ENCODE assay signal across 17 cellular contexts in the genomic region with DNA sequence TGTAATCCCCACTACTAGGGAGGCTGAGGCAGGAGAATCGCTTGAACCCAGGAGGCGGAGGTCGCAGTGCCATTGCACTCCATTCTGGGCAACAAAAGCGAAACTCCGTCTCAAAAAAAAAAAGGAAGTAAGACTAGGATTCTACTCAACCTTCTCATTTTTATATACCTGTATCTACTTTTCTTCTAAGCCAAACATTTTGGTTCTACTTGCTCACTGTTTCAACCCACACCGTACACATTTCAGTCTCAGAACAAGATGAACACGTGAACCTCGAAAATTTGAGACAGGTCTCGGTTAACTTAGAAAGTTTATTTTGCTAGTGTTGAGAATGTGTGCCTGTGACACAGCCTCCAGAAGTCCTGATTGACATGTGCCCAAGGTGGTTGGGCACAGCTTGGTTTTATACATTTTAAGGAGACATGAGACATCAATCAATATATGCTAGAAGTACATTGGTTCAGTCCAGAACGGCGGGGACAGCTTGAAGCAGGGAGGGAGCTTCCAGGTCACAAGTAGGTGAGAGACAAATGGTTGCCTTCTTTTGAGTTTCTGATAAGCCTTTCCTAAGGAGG. TPM values are rescaled to one million over a fixed set of nuclear protein-coding genes. Genes with fewer than 3 reads are reported as not detected.
DNase-seq lines count a peak whose midpoint lies in the region; ATAC-seq, FAIRE-seq and TF ChIP-seq lines count a peak whose summit lies in the region.
"Had no signal": no experiment of that assay in that cellular context is flagged by ENCODE, and none has a peak within 500 bp of the region (broad histone marks: within the 10 kb centered on the region; RNA-seq: fewer than 3 reads in every experiment).

No MANE protein-coding gene starts in this region.

- H3K36me3 ChIP-seq in CD4-positive, alpha-beta memory T cell (ENCODE audit: insufficient read depth, low read length), result no peaks in the 10 kb centered on the region
- H3K36me3 ChIP-seq in body of pancreas (replicated peaks in 1 of 2; ENCODE audit: insufficient read depth in 1 of 2, low read depth in 2 of 2) (no peaks in the 10 kb centered on the region), trophoblast cell (ENCODE audit: control insufficient read depth in 1 of 2, insufficient read depth in 2 of 2, low read length in 2 of 2) (peaks cover 0 to 2% of the 10 kb centered on the region in 2 experiments)
- H3K36me3 ChIP-seq: prostate gland had no signal

- no peak overlapping the region for H3K9ac ChIP-seq in trophoblast cell (ENCODE audit: low read length)

- no peak for DNase-seq in CD4-positive, alpha-beta memory T cell
- DNase-seq in GM12891 (ENCODE audit: insufficient read length, low spot score) (no peak), body of pancreas (no peak), trophoblast cell (no peak), T-helper 1 cell (no peak)
- DNase-seq: activated CD4-positive, alpha-beta T cell treated with anti-CD3 and anti-CD28 coated beads, Interleukin-2, amount 50 U/mL, for 48 hours; activated naive CD4-positive, alpha-beta T cell treated with anti-CD3 and anti-CD28 coated beads, Interleukin-2, amount 50 U/mL, for 16 hours; cerebellar nuclear complex; GF-D8; GOT3; Karpas-422; NCI-H526 treated with DMSO at 0.1 percent for 48 hours; T1000 had no signal

- peak overlapping the region; percentile 96 for H3K4ac ChIP-seq in trophoblast cell (ENCODE audit: low read depth, low read length)

- H3K9me3 ChIP-seq in CD4-positive, alpha-beta memory T cell (ENCODE audit: control insufficient read depth in 1 of 2, low read length in 2 of 2), result no peaks in the 10 kb centered on the region
- H3K9me3 ChIP-seq in body of pancreas (no peaks in the 10 kb centered on the region), trophoblast cell (ENCODE audit: insufficient read depth, low read depth, low read length) (no peaks in the 10 kb centered on the region)
- H3K9me3 ChIP-seq: prostate gland had no signal

- peak overlapping the region in 6 of 7 donors; percentile 9 to 85 (median 65) for H3K27ac Mint-ChIP-seq in CD4-positive, alpha-beta memory T cell

- H2BK12ac ChIP-seq in trophoblast cell (ENCODE audit: low read length), result no peak overlapping the region

- no peak overlapping the region for H2AK5ac ChIP-seq in trophoblast cell (ENCODE audit: low read length)

- H3K4me2 ChIP-seq in trophoblast cell (ENCODE audit: low read length), result no peak overlapping the region

- no peak for TF ChIP-seq CTCF in body of pancreas (IDR thresholded peaks at IDR 0.05)

- POLR2A ChIA-PET in CD4-positive, alpha-beta memory T cell (lab: Charles Lee; ENCODE audit: partially characterized antibody), result interaction anchor here (1.1 to 1.2 kb wide), 2 partner anchors 12 to 31 kb away, joined by 3 to 6 read pairs; no protein-coding TSS in a partner anchor

- WGBS in body of pancreas, 2 donors, result 68 to 80% methylated on average over 11 of the region's 11 CpGs
- WGBS in trophoblast cell (ENCODE audit: extremely low coverage, insufficient coverage, insufficient read length), result no CpG with 5 or more reads among the region's 11 CpGs

- no peak overlapping the region for H4K8ac ChIP-seq in trophoblast cell (ENCODE audit: low read depth, low read length)

- FAIRE-seq in GM12891 (lab: Jason Lieb, UNC), result peak; percentile 73
- FAIRE-seq: urothelium cell line had no signal

- H3K23ac ChIP-seq in trophoblast cell (ENCODE audit: low read length), result no peak overlapping the region

- H2AFZ ChIP-seq in trophoblast cell (ENCODE audit: insufficient read depth, low read length, poor library complexity), result no peak overlapping the region

- H2BK5ac ChIP-seq in trophoblast cell (ENCODE audit: low read depth, low read length, poor library complexity), result no peak overlapping the region

- H3K79me2 ChIP-seq in trophoblast cell (ENCODE audit: control insufficient read depth, insufficient read depth, low read length, poor library complexity), result peaks cover 28% of the 10 kb centered on the region

- H3K4me1 ChIP-seq in CD4-positive, alpha-beta memory T cell (ENCODE audit: insufficient read depth, low read length), result peaks cover 82% of the 10 kb centered on the region
- H3K4me1 ChIP-seq in body of pancreas, result peaks cover 78% of the 10 kb centered on the region
- H3K4me1 ChIP-seq in trophoblast cell (ENCODE audit: control insufficient read depth in 1 of 2, insufficient read depth in 2 of 2, low read length in 2 of 2), result peaks cover 3 to 9% of the 10 kb centered on the region in 2 experiments

- peaks cover 0 to 6% of the 10 kb centered on the region in 2 donors for H3K36me3 Mint-ChIP-seq in CD4-positive, alpha-beta memory T cell

- H4K91ac ChIP-seq in trophoblast cell (ENCODE audit: low read depth, low read length), result no peak overlapping the region

- no peaks in the 10 kb centered on the region for H3K27me3 Mint-ChIP-seq in CD4-positive, alpha-beta memory T cell

- intact Hi-C loops in CD4-positive, alpha-beta memory T cell (cut with micrococcal nuclease), result no loop called here
- intact Hi-C loops in body of pancreas (cut with DNase I), result loop anchor here (10.0 kb wide), 1 partner anchor 83 kb away; no protein-coding TSS in a partner anchor

- H3K9me3 Mint-ChIP-seq in CD4-positive, alpha-beta memory T cell, result peaks cover 0 to 1% (median 0%) of the 10 kb centered on the region in 8 donors

- no peak overlapping the region for H3K4me3 ChIP-seq in CD4-positive, alpha-beta memory T cell (ENCODE audit: low read length in 2 of 2)
- H3K4me3 ChIP-seq in body of pancreas (no peak overlapping the region), trophoblast cell (ENCODE audit: low read depth, low read length) (no peak overlapping the region)
- H3K4me3 ChIP-seq: prostate gland had no signal

- H4K12ac ChIP-seq in trophoblast cell (ENCODE audit: low read depth, low read length), result no peak overlapping the region

- no peak overlapping the region for H3K14ac ChIP-seq in trophoblast cell (ENCODE audit: low read length)

- ATAC-seq in body of pancreas, result no peak
- ATAC-seq in GM21825 (IDR thresholded peaks at IDR 0.05; ENCODE audit: unreplicated experiment), result no peak
- no peak for ATAC-seq in GM19328 (IDR thresholded peaks at IDR 0.05; ENCODE audit: unreplicated experiment)

- H3K27me3 ChIP-seq in CD4-positive, alpha-beta memory T cell (ENCODE audit: insufficient read depth, low read length), result no peaks in the 10 kb centered on the region
- H3K27me3 ChIP-seq in body of pancreas, result no peaks in the 10 kb centered on the region
- no peaks in the 10 kb centered on the region for H3K27me3 ChIP-seq in trophoblast cell (ENCODE audit: insufficient read depth, low read length)

- H3K79me1 ChIP-seq in trophoblast cell (ENCODE audit: low read length), result peaks cover 13% of the 10 kb centered on the region

- no peak overlapping the region for H2BK120ac ChIP-seq in trophoblast cell (ENCODE audit: insufficient read depth, low read length, poor library complexity)

- TF ChIP-seq POLR2A in GM12891 (IDR thresholded peaks at IDR 0.05; ENCODE audit: low read depth, low read length), result no peak
- TF ChIP-seq POLR2A in body of pancreas (IDR thresholded peaks at IDR 0.05), result no peak

- H3K4me3 Mint-ChIP-seq in CD4-positive, alpha-beta memory T cell, result peak overlapping the region in 3 of 8 donors; percentile 31 to 74 (median 37)

- H3K4me1 Mint-ChIP-seq in CD4-positive, alpha-beta memory T cell, result peaks cover 51 to 85% (median 70%) of the 10 kb centered on the region in 4 donors

- CTCF ChIA-PET in CD4-positive, alpha-beta memory T cell (lab: Charles Lee; ENCODE audit: partially characterized antibody), result interaction anchor here (1.1 kb wide), 1 partner anchor 15 kb away, joined by 5 read pairs; no protein-coding TSS in a partner anchor

- no peak overlapping the region for H3K27ac ChIP-seq in CD4-positive, alpha-beta memory T cell (ENCODE audit: low read depth, low read length)
- peak overlapping the region in 3 of 4 donors; percentile 61 to 70 (median 69) for H3K27ac ChIP-seq in body of pancreas
- no peak overlapping the region for H3K27ac ChIP-seq in trophoblast cell (ENCODE audit: low read depth, low read length)

- no peak overlapping the region for H3K18ac ChIP-seq in trophoblast cell (ENCODE audit: low read length)

TF ChIP-seq in GM12891, 5 proteins besides CTCF, POLR2A, EP300 and RAD21:
- TF ChIP-seq POLR2AphosphoS5 (IDR thresholded peaks at IDR 0.05; ENCODE audit: low read depth, low read length) (no peak), PAX5 (IDR thresholded peaks at IDR 0.05; ENCODE audit: insufficient read depth, low read length, severe bottlenecking) (no peak), TAF1 (IDR thresholded peaks at IDR 0.05; ENCODE audit: low read depth, low read length) (no peak), POU2F2 (IDR thresholded peaks at IDR 0.05; ENCODE audit: low read depth, low read length) (no peak), SPI1 (IDR thresholded peaks at IDR 0.05; ENCODE audit: low read depth, low read length) (no peak)

RNA-seq across cellular contexts. Expression of gene ADD1, which starts 3.7 kb away (rescaled TPM):
- total RNA-seq in CD4-positive, alpha-beta memory T cell, result 100 to 1,000 TPM; 289 to 293 TPM
- polyA plus RNA-seq in CD4-positive, alpha-beta memory T cell, result 100 to 1,000 TPM; 159 to 171 TPM
- 112 TPM for polyA plus RNA-seq in GM12891 (2012; ENCODE audit: low read depth, missing spikeins)
- 100 to 1,000 TPM in 1 of 2 donors, 10 to 100 TPM in 1; 84.1 to 266 TPM for total RNA-seq in body of pancreas
- polyA plus RNA-seq in trophoblast cell (2013), result 225 and 238 TPM in 2 replicates

RNA-seq across cellular contexts. Expression of gene SH3BP2, which starts 54.5 kb away (rescaled TPM):
- total RNA-seq in CD4-positive, alpha-beta memory T cell, result 10 to 100 TPM; 37.9 to 44.3 TPM
- polyA plus RNA-seq in CD4-positive, alpha-beta memory T cell, result 10 to 100 TPM in 1 of 2 donors, 1 to 10 TPM in 1; 3.8 to 16.3 TPM
- 26.2 TPM for polyA plus RNA-seq in GM12891 (2012; ENCODE audit: low read depth, missing spikeins)
- total RNA-seq in body of pancreas, result 10 to 100 TPM; 29.0 to 33.5 TPM
- 21.3 and 21.9 TPM in 2 replicates for polyA plus RNA-seq in trophoblast cell (2013)

Comparison
In these comparisons a context has a peak if more than half of its experiments do, and no peak if none do; other contexts are left out.
1. H3K27ac ChIP-seq: peak in body of pancreas (3 of 4); none in CD4-positive, alpha-beta memory T cell (single experiment) and trophoblast cell (single experiment).